9 cellular contexts compared by ENCODE assay signal in the genomic region with DNA sequence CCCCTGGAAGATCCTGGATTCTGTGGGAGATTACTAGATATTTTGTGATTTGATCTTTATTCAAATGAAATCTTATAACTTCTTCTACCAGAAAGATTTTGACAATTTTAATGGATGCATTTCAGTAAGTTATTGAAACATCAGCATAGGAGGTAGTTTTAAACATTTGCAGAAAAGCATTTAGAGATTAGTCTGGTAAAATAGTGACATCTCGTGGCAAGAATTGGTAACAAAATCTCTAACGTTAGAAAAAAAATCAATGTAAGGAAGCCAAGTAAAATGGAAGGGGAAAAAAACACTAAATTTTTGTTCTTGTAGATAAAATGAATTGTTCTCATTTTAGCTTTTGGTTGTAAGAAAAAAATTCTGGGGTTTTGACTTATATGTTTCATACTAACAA.
DNase-seq lines count a peak whose midpoint lies in the region; ATAC-seq, FAIRE-seq and TF ChIP-seq lines count a peak whose summit lies in the region.
"Had no signal": no experiment of that assay in that cellular context is flagged by ENCODE, and none has a peak within 500 bp of the region (broad histone marks: within the 10 kb centered on the region; RNA-seq: fewer than 3 reads in every experiment).

No MANE protein-coding gene starts in this region.

- peaks cover 6 to 13% of the 10 kb centered on the region in 2 donors for H3K27me3 Mint-ChIP-seq in T-cell

- no peak overlapping the region for H3K9ac ChIP-seq in kidney (ENCODE audit: low read length in 2 of 2)

- CTCF ChIA-PET in T-cell (lab: Charles Lee): interaction anchor here in 1 of 2 donors (0.6 to 0.9 kb wide), 3 partner anchors 20 to 1845 kb away, joined by 4 to 8 read pairs (median 6); a partner anchor contains a TSS

- H3K4me3 ChIP-seq in kidney (ENCODE audit: low read length in 2 of 2): no peak overlapping the region

- peak; percentile 36 for TF ChIP-seq CTCF in kidney (IDR thresholded peaks at IDR 0.05; ENCODE audit: borderline replicate concordance, extremely low read depth, insufficient read depth)

- DNase-seq in CD1c-positive myeloid dendritic cell (ENCODE audit: extremely low spot score) (peak; percentile 18), HT1080 (ENCODE audit: low read depth) (peak; percentile 18), kidney (no peak), ecto neural progenitor cell (ENCODE audit: low spot score) (no peak), T-cell (no peak)
- DNase-seq in stimulated activated CD4-positive, alpha-beta T cell treated with anti-CD3 and anti-CD28 coated beads, Interleukin-1b, Interleukin-23, amount 100 ng/mL, for 48 hours: no peak

- H3K4me3 Mint-ChIP-seq in T-cell: no peak overlapping the region

- no peaks in the 10 kb centered on the region for H3K4me1 Mint-ChIP-seq in T-cell

- no peaks in the 10 kb centered on the region for H3K36me3 Mint-ChIP-seq in T-cell

- POLR2A ChIA-PET in T-cell (lab: Charles Lee): interaction anchor here in 1 of 2 donors (0.6 kb wide), 1 partner anchor 225 kb away, joined by 8 read pairs; no protein-coding TSS in a partner anchor

- no peaks in the 10 kb centered on the region for H3K36me3 ChIP-seq in kidney (ENCODE audit: control insufficient read depth in 1 of 2, insufficient read depth in 2 of 2, low read length in 2 of 2)

- no peaks in the 10 kb centered on the region for H3K9me3 ChIP-seq in kidney (ENCODE audit: control insufficient read depth in 1 of 2, low read length in 2 of 2)

- intact Hi-C loops in kidney (cut with DNase I): no loop called here

- H3K27ac ChIP-seq in kidney (ENCODE audit: low read depth in 2 of 2, low read length in 2 of 2): no peak overlapping the region
- H3K27ac ChIP-seq: HL-60 had no signal

- no peaks in the 10 kb centered on the region for H3K9me3 Mint-ChIP-seq in T-cell

- no peaks in the 10 kb centered on the region for H3K4me1 ChIP-seq in kidney (ENCODE audit: control insufficient read depth in 1 of 2, insufficient read depth in 1 of 2, low read depth in 1 of 2, low read length in 2 of 2)

- FAIRE-seq in kidney (lab: Jason Lieb, UNC): peak; percentile 99

- ATAC-seq in SK-N-SH treated with all-trans-retinoic acid at 6 μM for 48 hours: peak; percentile 26; the same call in 1 of the 3 replicates
- ATAC-seq in HG02852 (IDR thresholded peaks at IDR 0.05; ENCODE audit: unreplicated experiment): no peak
- ATAC-seq in T-cell (replicated peaks in 1 of 4): no peak

- no peak overlapping the region for H3K27ac Mint-ChIP-seq in T-cell

TF ChIP-seq in SK-N-SH treated with all-trans-retinoic acid at 6 μM for 48 hours, 23 proteins besides CTCF, POLR2A, EP300 and RAD21:
- TF ChIP-seq CSDC2 (CRISPR knock-in tag; IDR thresholded peaks at IDR 0.05) (no peak), BACH2 (CRISPR knock-in tag; IDR thresholded peaks at IDR 0.05; ENCODE audit: borderline replicate concordance) (no peak), ZNF565 (CRISPR knock-in tag; conservative IDR thresholded peaks at IDR 0.05; ENCODE audit: low read depth) (no peak), ARNTL (CRISPR knock-in tag; IDR thresholded peaks at IDR 0.05; ENCODE audit: borderline replicate concordance, low read depth) (no peak), RARB (CRISPR knock-in tag; IDR thresholded peaks at IDR 0.05) (no peak), OSR1 (CRISPR knock-in tag; IDR thresholded peaks at IDR 0.05) (no peak), ZC3H10 (CRISPR knock-in tag; IDR thresholded peaks at IDR 0.05) (no peak), ZFP3 (CRISPR knock-in tag; IDR thresholded peaks at IDR 0.05) (no peak), GLIS3 (CRISPR knock-in tag; IDR thresholded peaks at IDR 0.05) (no peak), TCF4 (CRISPR knock-in tag; IDR thresholded peaks at IDR 0.05; ENCODE audit: borderline replicate concordance) (no peak), TOX (CRISPR knock-in tag; IDR thresholded peaks at IDR 0.05; ENCODE audit: borderline replicate concordance) (no peak), ZFP30 (CRISPR knock-in tag; IDR thresholded peaks at IDR 0.05) (no peak), ISL1 (CRISPR knock-in tag; IDR thresholded peaks at IDR 0.05) (no peak)
- TF ChIP-seq, protein P1, sequence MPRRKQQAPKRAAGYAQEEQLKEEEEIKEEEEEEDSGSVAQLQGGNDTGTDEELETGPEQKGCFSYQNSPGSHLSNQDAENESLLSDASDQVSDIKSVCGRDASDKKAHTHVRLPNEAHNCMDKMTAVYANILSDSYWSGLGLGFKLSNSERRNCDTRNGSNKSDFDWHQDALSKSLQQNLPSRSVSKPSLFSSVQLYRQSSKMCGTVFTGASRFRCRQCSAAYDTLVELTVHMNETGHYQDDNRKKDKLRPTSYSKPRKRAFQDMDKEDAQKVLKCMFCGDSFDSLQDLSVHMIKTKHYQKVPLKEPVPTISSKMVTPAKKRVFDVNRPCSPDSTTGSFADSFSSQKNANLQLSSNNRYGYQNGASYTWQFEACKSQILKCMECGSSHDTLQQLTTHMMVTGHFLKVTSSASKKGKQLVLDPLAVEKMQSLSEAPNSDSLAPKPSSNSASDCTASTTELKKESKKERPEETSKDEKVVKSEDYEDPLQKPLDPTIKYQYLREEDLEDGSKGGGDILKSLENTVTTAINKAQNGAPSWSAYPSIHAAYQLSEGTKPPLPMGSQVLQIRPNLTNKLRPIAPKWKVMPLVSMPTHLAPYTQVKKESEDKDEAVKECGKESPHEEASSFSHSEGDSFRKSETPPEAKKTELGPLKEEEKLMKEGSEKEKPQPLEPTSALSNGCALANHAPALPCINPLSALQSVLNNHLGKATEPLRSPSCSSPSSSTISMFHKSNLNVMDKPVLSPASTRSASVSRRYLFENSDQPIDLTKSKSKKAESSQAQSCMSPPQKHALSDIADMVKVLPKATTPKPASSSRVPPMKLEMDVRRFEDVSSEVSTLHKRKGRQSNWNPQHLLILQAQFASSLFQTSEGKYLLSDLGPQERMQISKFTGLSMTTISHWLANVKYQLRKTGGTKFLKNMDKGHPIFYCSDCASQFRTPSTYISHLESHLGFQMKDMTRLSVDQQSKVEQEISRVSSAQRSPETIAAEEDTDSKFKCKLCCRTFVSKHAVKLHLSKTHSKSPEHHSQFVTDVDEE (CRISPR knock-in tag; IDR thresholded peaks at IDR 0.05): no peak
- TF ChIP-seq, protein P2, sequence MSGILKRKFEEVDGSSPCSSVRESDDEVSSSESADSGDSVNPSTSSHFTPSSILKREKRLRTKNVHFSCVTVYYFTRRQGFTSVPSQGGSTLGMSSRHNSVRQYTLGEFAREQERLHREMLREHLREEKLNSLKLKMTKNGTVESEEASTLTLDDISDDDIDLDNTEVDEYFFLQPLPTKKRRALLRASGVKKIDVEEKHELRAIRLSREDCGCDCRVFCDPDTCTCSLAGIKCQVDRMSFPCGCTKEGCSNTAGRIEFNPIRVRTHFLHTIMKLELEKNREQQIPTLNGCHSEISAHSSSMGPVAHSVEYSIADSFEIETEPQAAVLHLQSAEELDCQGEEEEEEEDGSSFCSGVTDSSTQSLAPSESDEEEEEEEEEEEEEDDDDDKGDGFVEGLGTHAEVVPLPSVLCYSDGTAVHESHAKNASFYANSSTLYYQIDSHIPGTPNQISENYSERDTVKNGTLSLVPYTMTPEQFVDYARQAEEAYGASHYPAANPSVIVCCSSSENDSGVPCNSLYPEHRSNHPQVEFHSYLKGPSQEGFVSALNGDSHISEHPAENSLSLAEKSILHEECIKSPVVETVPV (CRISPR knock-in tag; IDR thresholded peaks at IDR 0.05): no peak
- TF ChIP-seq, protein P3, sequence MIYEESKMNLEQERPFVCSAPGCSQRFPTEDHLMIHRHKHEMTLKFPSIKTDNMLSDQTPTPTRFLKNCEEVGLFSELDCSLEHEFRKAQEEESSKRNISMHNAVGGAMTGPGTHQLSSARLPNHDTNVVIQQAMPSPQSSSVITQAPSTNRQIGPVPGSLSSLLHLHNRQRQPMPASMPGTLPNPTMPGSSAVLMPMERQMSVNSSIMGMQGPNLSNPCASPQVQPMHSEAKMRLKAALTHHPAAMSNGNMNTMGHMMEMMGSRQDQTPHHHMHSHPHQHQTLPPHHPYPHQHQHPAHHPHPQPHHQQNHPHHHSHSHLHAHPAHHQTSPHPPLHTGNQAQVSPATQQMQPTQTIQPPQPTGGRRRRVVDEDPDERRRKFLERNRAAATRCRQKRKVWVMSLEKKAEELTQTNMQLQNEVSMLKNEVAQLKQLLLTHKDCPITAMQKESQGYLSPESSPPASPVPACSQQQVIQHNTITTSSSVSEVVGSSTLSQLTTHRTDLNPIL (CRISPR knock-in tag; IDR thresholded peaks at IDR 0.05; ENCODE audit: low read depth): no peak
- TF ChIP-seq, protein P4, sequence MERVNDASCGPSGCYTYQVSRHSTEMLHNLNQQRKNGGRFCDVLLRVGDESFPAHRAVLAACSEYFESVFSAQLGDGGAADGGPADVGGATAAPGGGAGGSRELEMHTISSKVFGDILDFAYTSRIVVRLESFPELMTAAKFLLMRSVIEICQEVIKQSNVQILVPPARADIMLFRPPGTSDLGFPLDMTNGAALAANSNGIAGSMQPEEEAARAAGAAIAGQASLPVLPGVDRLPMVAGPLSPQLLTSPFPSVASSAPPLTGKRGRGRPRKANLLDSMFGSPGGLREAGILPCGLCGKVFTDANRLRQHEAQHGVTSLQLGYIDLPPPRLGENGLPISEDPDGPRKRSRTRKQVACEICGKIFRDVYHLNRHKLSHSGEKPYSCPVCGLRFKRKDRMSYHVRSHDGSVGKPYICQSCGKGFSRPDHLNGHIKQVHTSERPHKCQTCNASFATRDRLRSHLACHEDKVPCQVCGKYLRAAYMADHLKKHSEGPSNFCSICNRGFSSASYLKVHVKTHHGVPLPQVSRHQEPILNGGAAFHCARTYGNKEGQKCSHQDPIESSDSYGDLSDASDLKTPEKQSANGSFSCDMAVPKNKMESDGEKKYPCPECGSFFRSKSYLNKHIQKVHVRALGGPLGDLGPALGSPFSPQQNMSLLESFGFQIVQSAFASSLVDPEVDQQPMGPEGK (CRISPR knock-in tag; IDR thresholded peaks at IDR 0.05; ENCODE audit: borderline replicate concordance): no peak
- TF ChIP-seq, protein P5, sequence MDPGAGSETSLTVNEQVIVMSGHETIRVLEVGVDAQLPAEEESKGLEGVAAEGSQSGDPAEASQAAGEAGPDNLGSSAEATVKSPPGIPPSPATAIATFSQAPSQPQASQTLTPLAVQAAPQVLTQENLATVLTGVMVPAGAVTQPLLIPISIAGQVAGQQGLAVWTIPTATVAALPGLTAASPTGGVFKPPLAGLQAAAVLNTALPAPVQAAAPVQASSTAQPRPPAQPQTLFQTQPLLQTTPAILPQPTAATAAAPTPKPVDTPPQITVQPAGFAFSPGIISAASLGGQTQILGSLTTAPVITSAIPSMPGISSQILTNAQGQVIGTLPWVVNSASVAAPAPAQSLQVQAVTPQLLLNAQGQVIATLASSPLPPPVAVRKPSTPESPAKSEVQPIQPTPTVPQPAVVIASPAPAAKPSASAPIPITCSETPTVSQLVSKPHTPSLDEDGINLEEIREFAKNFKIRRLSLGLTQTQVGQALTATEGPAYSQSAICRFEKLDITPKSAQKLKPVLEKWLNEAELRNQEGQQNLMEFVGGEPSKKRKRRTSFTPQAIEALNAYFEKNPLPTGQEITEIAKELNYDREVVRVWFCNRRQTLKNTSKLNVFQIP (CRISPR knock-in tag; IDR thresholded peaks at IDR 0.05; ENCODE audit: borderline replicate concordance, low read depth): no peak

Comparison
In these comparisons a context has a peak if more than half of its experiments do, and no peak if none do; other contexts are left out.
1. DNase-seq: peak in CD1c-positive myeloid dendritic cell (single experiment) and HT1080 (single experiment); none in kidney (single experiment), ecto neural progenitor cell (single experiment), stimulated activated CD4-positive, alpha-beta T cell treated with anti-CD3 and anti-CD28 coated beads, Interleukin-1b, Interleukin-23, amount 100 ng/mL, for 48 hours (single experiment) and T-cell (0 of 34).